In genomic region chr2:80340022-80340421, GRCh38 we compare ENCODE assay signal across 35 cellular contexts. TPM values are rescaled to one million over a fixed set of nuclear protein-coding genes. Genes with fewer than 3 reads are reported as not detected.
"Had no signal": no experiment of that assay in that cellular context is flagged by ENCODE, and none has a peak within 500 bp of the region (broad histone marks: within the 10 kb centered on the region; RNA-seq: fewer than 3 reads in every experiment).

No MANE protein-coding gene starts in this region.

- ATAC-seq: activated CD8-positive, alpha-beta T cell treated with anti-CD3 and anti-CD28 coated beads for 36 hours; activated naive CD4-positive, alpha-beta T cell treated with anti-CD3 and anti-CD28 coated beads, Interleukin-2, amount 50 U/mL, for 72 hours; activated T-cell treated with anti-CD3 and anti-CD28 coated beads, Interleukin-2, amount 50 U/mL, for 4 hours; activated T-cell treated with anti-CD3 and anti-CD28 coated beads, Interleukin-2, amount 50 U/mL, for 72 hours; activated T-helper 17 cell treated with anti-CD3 and anti-CD28 coated beads, Interleukin-2, amount 50 U/mL, for 72 hours; body of pancreas had no signal

- H3K4me3 ChIP-seq: adrenal gland, body of pancreas, breast epithelium had no signal

- H3K4me1 ChIP-seq: adrenal gland, body of pancreas, breast epithelium had no signal

- H3K27ac ChIP-seq: adrenal gland, body of pancreas, brain microvascular endothelial cell, breast epithelium, VCaP had no signal

- H3K9me3 ChIP-seq: adrenal gland, body of pancreas, breast epithelium had no signal

- H3K27me3 ChIP-seq: adrenal gland, body of pancreas, brain microvascular endothelial cell, breast epithelium had no signal

- DNase-seq: activated B cell treated with CpG ODN at 0.5 μM for 24 hours; activated CD4-positive, alpha-beta memory T cell treated with anti-CD3 and anti-CD28 coated beads for 36 hours; activated CD4-positive, alpha-beta T cell treated with anti-CD3 and anti-CD28 coated beads for 4 hours; activated CD4-positive, alpha-beta T cell treated with anti-CD3 and anti-CD28 coated beads, Interleukin-2, amount 10 ng/mL, durations not matched to agents 24 days and 14 days; activated CD4-positive, alpha-beta T cell treated with anti-CD3 and anti-CD28 coated beads, Interleukin-2, amount 50 U/mL, for 1 hour; activated CD4-positive, alpha-beta T cell treated with anti-CD3 and anti-CD28 coated beads, Interleukin-2, amount 50 U/mL, for 4 hours; activated CD4-positive, CD25-positive, alpha-beta regulatory T cell treated with anti-CD3 and anti-CD28 coated beads, Interleukin-2, amount 50 U/mL, for 72 hours; activated CD8-positive, alpha-beta memory T cell treated with anti-CD3 and anti-CD28 coated beads, Interleukin-2, amount 50 U/mL, for 4 hours; activated CD8-positive, alpha-beta T cell treated with anti-CD3 and anti-CD28 coated beads for 36 hours; activated effector memory CD4-positive, alpha-beta T cell treated with anti-CD3 and anti-CD28 coated beads, Interleukin-2, amount 50 U/mL, for 16 hours; activated gamma-delta T cell treated with Interleukin-2 at 50 U/mL for 16 hours; activated naive CD4-positive, alpha-beta T cell; activated naive CD4-positive, alpha-beta T cell treated with anti-CD3 and anti-CD28 coated beads for 36 hours; activated naive CD4-positive, alpha-beta T cell treated with anti-CD3 and anti-CD28 coated beads, Interleukin-2, amount 50 U/mL, for 16 hours; activated naive CD8-positive, alpha-beta T cell treated with anti-CD3 and anti-CD28 coated beads for 36 hours; activated T-cell treated with anti-CD3 and anti-CD28 coated beads for 4 hours; activated T-cell treated with anti-CD3 and anti-CD28 coated beads, Interleukin-2, amount 50 U/mL, for 1 hour; activated T-cell treated with anti-CD3 and anti-CD28 coated beads, Interleukin-2, amount 50 U/mL, for 4 hours; activated T-cell treated with anti-CD3 and anti-CD28 coated beads, Interleukin-2, amount 50 U/mL, for 72 hours; adrenal gland; amniotic stem cell; aorta; body of pancreas; brain microvascular endothelial cell; central memory CD4-positive, alpha-beta T cell; T-helper 1 cell; T-helper 2 cell; T-helper 9 cell had no signal

RNA-seq across cellular contexts. Expression of gene LRRTM1, which starts 35.5 kb away (rescaled TPM):
- total RNA-seq: activated B cell treated with CpG ODN at 0.5 μM for 24 hours; activated CD4-positive, alpha-beta memory T cell treated with anti-CD3 and anti-CD28 coated beads for 36 hours; activated CD4-positive, alpha-beta T cell treated with anti-CD3 and anti-CD28 coated beads, Interleukin-2, amount 10 ng/mL, durations not matched to agents 24 days and 14 days; activated CD8-positive, alpha-beta memory T cell treated with anti-CD3 and anti-CD28 coated beads for 36 hours; activated CD8-positive, alpha-beta T cell treated with anti-CD3 and anti-CD28 coated beads for 36 hours; activated naive CD4-positive, alpha-beta T cell treated with anti-CD3 and anti-CD28 coated beads for 36 hours; activated naive CD4-positive, alpha-beta T cell treated with anti-CD3 and anti-CD28 coated beads, Interleukin-2, amount 50 U/mL, for 72 hours; activated naive CD8-positive, alpha-beta T cell treated with anti-CD3 and anti-CD28 coated beads for 36 hours; activated T-cell treated with anti-CD3 and anti-CD28 coated beads, Interleukin-2, amount 50 U/mL, for 4 hours; activated T-cell treated with anti-CD3 and anti-CD28 coated beads, Interleukin-2, amount 50 U/mL, for 72 hours; activated T-helper 1 cell treated with anti-CD3 and anti-CD28 coated beads, Interleukin-12 subunit alpha, Interleukin-12 subunit beta, Interleukin-2, Interleukin-4 antibody, amounts not matched to agents 30 ng/mL and 10 ng/mL and 1 ng/mL, durations not matched to agents 14 hours and 24 hours and 36 hours; activated T-helper 17 cell treated with anti-CD3 and anti-CD28 coated beads, Interleukin-2, amount 50 U/mL, for 72 hours; astrocyte; body of pancreas had no signal
- polyA plus RNA-seq: aorta had no signal
